29 cellular contexts compared by ENCODE assay signal in the genomic region with DNA sequence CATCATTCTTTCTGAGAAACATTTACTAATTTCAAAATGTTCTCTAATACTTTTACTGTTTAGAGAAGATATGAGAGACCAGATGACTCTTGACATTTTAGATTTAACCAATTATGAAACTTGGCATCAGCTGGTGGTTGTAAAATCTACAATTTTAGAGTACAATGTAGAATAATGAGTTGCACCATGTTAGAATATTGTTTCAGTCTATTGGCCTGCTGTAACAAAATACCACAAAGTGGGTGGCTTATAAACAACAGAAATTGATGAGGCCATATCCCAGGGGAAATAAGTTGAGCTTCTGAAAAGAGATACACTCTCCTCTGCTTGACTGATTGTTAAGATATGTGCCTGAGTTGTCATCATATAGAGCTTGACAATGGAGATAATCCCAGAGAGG.
"Had no signal": no experiment of that assay in that cellular context is flagged by ENCODE, and none has a peak within 500 bp of the region (broad histone marks: within the 10 kb centered on the region; RNA-seq: fewer than 3 reads in every experiment).

No MANE protein-coding gene starts in this region.

- H3K4me3 ChIP-seq: adrenal gland had no signal

- FAIRE-seq: bronchial epithelial cell, TTC549 had no signal

- H3K36me3 Mint-ChIP-seq: activated naive CD4-positive, alpha-beta T cell treated with anti-CD3 and anti-CD28 coated beads, Interleukin-2, amount 50 U/mL, for 24 hours; activated naive CD8-positive, alpha-beta T cell treated with anti-CD3 and anti-CD28 coated beads, Interleukin-2, amount 10 ng/mL, durations not matched to agents 7 days and 5 days had no signal

- DNase-seq: activated CD4-positive, alpha-beta T cell treated with anti-CD3 and anti-CD28 coated beads, Interleukin-2, amount 10 ng/mL, durations not matched to agents 24 days and 14 days; activated CD4-positive, alpha-beta T cell treated with anti-CD3 and anti-CD28 coated beads, Interleukin-2, amount 50 U/mL, for 4 hours; activated CD8-positive, alpha-beta T cell treated with anti-CD3 and anti-CD28 coated beads for 36 hours; activated effector memory CD4-positive, alpha-beta T cell treated with anti-CD3 and anti-CD28 coated beads, Interleukin-2, amount 50 U/mL, for 16 hours; activated naive CD4-positive, alpha-beta T cell treated with Interleukin-2 at 50 U/mL for 16 hours; activated naive CD8-positive, alpha-beta T cell treated with anti-CD3 and anti-CD28 coated beads, Interleukin-2, amount 10 ng/mL, durations not matched to agents 7 days and 5 days; activated T-cell treated with anti-CD3 and anti-CD28 coated beads, Interleukin-2, amount 50 U/mL, for 1 hour; activated T-cell treated with anti-CD3 and anti-CD28 coated beads, Interleukin-2, amount 50 U/mL, for 72 hours; adrenal gland; caudate nucleus; cerebellar nuclear complex; KG1; NCI-H1092 treated with DMSO at 0.1 percent for 48 hours; NCI-H1417; NCI-H146; NCI-H187; NCI-H2029 treated with DMSO at 0.1 percent for 48 hours; NCI-H2227 treated with DMSO at 0.1 percent for 48 hours; NCI-H446; NCI-H510A treated with DMSO at 0.1 percent for 48 hours; NCI-H526 treated with DMSO at 0.1 percent for 48 hours; Right ventricle myocardium superior had no signal

- H3K4me1 Mint-ChIP-seq: activated CD4-positive, alpha-beta T cell treated with anti-CD3 and anti-CD28 coated beads, Interleukin-2, amount 10 ng/mL, durations not matched to agents 24 days and 14 days; activated naive CD4-positive, alpha-beta T cell treated with anti-CD3 and anti-CD28 coated beads, Interleukin-2, amount 50 U/mL, for 24 hours; activated naive CD8-positive, alpha-beta T cell treated with anti-CD3 and anti-CD28 coated beads, Interleukin-2, amount 10 ng/mL, durations not matched to agents 7 days and 5 days; activated T-helper 17 cell treated with anti-CD3 and anti-CD28 coated beads, Interleukin-2, amount 50 U/mL, for 72 hours; brain had no signal

- H3K27ac Mint-ChIP-seq: activated CD4-positive, alpha-beta T cell treated with anti-CD3 and anti-CD28 coated beads, Interleukin-2, amount 10 ng/mL, durations not matched to agents 24 days and 14 days; activated CD8-positive, alpha-beta T cell treated with anti-CD3 and anti-CD28 coated beads for 36 hours; activated naive CD4-positive, alpha-beta T cell treated with anti-CD3 and anti-CD28 coated beads, Interleukin-2, amount 50 U/mL, for 24 hours; activated naive CD8-positive, alpha-beta T cell treated with anti-CD3 and anti-CD28 coated beads, Interleukin-2, amount 10 ng/mL, durations not matched to agents 7 days and 5 days; activated T-cell treated with anti-CD3 and anti-CD28 coated beads, Interleukin-2, amount 50 U/mL, for 72 hours; activated T-helper 17 cell treated with anti-CD3 and anti-CD28 coated beads, Interleukin-2, amount 50 U/mL, for 72 hours; brain; T-helper 1 cell treated with Interleukin-12 subunit alpha and Interleukin-12 subunit beta and Interleukin-4 antibody, amounts not matched to agents 30 μg/mL and 1 μg/mL, for 36 hours; T-helper 2 cell treated with Interferon-gamma antibody and Interleukin-4, amounts not matched to agents 5 μg/mL and 100 μg/mL, for 36 hours had no signal

- H3K4me3 Mint-ChIP-seq: activated CD4-positive, alpha-beta T cell treated with anti-CD3 and anti-CD28 coated beads, Interleukin-2, amount 10 ng/mL, durations not matched to agents 24 days and 14 days; activated CD8-positive, alpha-beta T cell treated with anti-CD3 and anti-CD28 coated beads for 36 hours; activated naive CD4-positive, alpha-beta T cell treated with anti-CD3 and anti-CD28 coated beads, Interleukin-2, amount 50 U/mL, for 24 hours; activated naive CD8-positive, alpha-beta T cell treated with anti-CD3 and anti-CD28 coated beads, Interleukin-2, amount 10 ng/mL, durations not matched to agents 7 days and 5 days; activated T-cell treated with anti-CD3 and anti-CD28 coated beads, Interleukin-2, amount 50 U/mL, for 72 hours; activated T-helper 17 cell treated with anti-CD3 and anti-CD28 coated beads, Interleukin-2, amount 50 U/mL, for 72 hours; brain; T-helper 1 cell treated with Interleukin-12 subunit alpha and Interleukin-12 subunit beta and Interleukin-4 antibody, amounts not matched to agents 30 μg/mL and 1 μg/mL, for 36 hours; T-helper 2 cell treated with Interferon-gamma antibody and Interleukin-4, amounts not matched to agents 5 μg/mL and 100 μg/mL, for 36 hours had no signal

- H3K4me1 ChIP-seq: adrenal gland had no signal

- H3K27me3 ChIP-seq: adrenal gland had no signal

- ATAC-seq: activated CD8-positive, alpha-beta T cell treated with anti-CD3 and anti-CD28 coated beads for 36 hours; activated T-cell treated with anti-CD3 and anti-CD28 coated beads, Interleukin-2, amount 50 U/mL, for 72 hours; activated T-helper 17 cell treated with anti-CD3 and anti-CD28 coated beads, Interleukin-2, amount 50 U/mL, for 72 hours had no signal

- H3K9me3 ChIP-seq: adrenal gland had no signal

- H3K36me3 ChIP-seq: adrenal gland had no signal

- H3K27me3 Mint-ChIP-seq: activated CD4-positive, alpha-beta T cell treated with anti-CD3 and anti-CD28 coated beads, Interleukin-2, amount 10 ng/mL, durations not matched to agents 24 days and 14 days; activated naive CD4-positive, alpha-beta T cell treated with anti-CD3 and anti-CD28 coated beads, Interleukin-2, amount 50 U/mL, for 24 hours; activated T-helper 17 cell treated with anti-CD3 and anti-CD28 coated beads, Interleukin-2, amount 50 U/mL, for 72 hours had no signal

- H3K27ac ChIP-seq: adrenal gland had no signal
